Comparison of ENCODE assay signal across 29 cellular contexts in the genomic region with DNA sequence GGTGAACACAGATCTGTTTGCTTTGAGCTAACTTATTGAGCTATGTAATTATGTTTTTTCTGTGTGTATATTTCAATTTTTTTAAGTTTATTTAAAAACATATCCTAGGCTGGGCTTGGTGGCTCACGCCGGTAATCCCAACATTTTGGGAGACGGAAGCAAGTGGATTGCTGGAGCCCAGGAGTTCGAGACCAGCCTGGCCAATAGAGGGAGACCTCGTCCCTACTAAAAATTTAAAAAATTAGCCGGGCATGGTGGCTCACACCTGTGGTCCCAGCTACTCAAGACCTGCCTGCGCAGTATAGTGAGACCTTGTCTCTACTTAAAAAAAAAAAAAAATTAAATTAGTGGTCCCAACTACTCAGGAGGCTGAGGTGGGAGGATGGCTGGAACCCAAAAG. TPM values are rescaled to one million over a fixed set of nuclear protein-coding genes. Genes with fewer than 3 reads are reported as not detected.
DNase-seq lines count a peak whose midpoint lies in the region; ATAC-seq, FAIRE-seq and TF ChIP-seq lines count a peak whose summit lies in the region.
"Had no signal": no experiment of that assay in that cellular context is flagged by ENCODE, and none has a peak within 500 bp of the region (broad histone marks: within the 10 kb centered on the region; RNA-seq: fewer than 3 reads in every experiment).

No MANE protein-coding gene starts in this region.

- no peaks in the 10 kb centered on the region for H3K4me1 Mint-ChIP-seq in CD4-positive, alpha-beta T cell (ENCODE audit: low read depth)
- H3K4me1 Mint-ChIP-seq: activated CD4-positive, alpha-beta memory T cell treated with anti-CD3 and anti-CD28 coated beads, Interleukin-2, amount 10 ng/mL, durations not matched to agents 7 days and 5 days had no signal

- H4K20me1 ChIP-seq in HCT116 (ENCODE audit: insufficient read depth) (no peaks in the 10 kb centered on the region), GM12878 (ENCODE audit: control insufficient read depth, insufficient read depth) (no peaks in the 10 kb centered on the region), HepG2 (ENCODE audit: insufficient read depth, low read length) (no peaks in the 10 kb centered on the region)

- DNase-seq in CD4-positive, alpha-beta T cell = no peak
- DNase-seq in HCT116 (ENCODE audit: low read depth, low spot score) = no peak
- DNase-seq in GM12878 (ENCODE audit: low read depth, low spot score) = no peak
- no peak for DNase-seq in HepG2 (ENCODE audit: low spot score)
- no peak for DNase-seq in ascending aorta (ENCODE audit: low spot score in 2 of 2)
- no peak for DNase-seq in NCI-H1105 treated with DMSO at 0.1 percent for 48 hours (lab: John Stamatoyannopoulos, UW)
- DNase-seq: activated CD4-positive, alpha-beta memory T cell treated with anti-CD3 and anti-CD28 coated beads, Interleukin-2, amount 10 ng/mL, durations not matched to agents 7 days and 5 days; activated T-cell treated with anti-CD3 and anti-CD28 coated beads, Interleukin-2, amount 50 U/mL, for 1 hour; AML-193; amniotic stem cell; COR-L47; effector CD8-positive, alpha-beta T cell; esophagus squamous epithelium; IMR-90; MM.1S; NCI-H1436; stimulated activated CD4-positive, alpha-beta T cell treated with anti-CD3 and anti-CD28 coated beads, Interleukin-1b, Interleukin-23, amount 100 ng/mL, for 48 hours; uterus had no signal

- TF ChIP-seq CTCF in CD4-positive, alpha-beta T cell (IDR thresholded peaks at IDR 0.05) = peak; percentile 39
- TF ChIP-seq CTCF in HCT116 (IDR thresholded peaks at IDR 0.05 in 2 of 3, conservative IDR thresholded peaks at IDR 0.05 in 1 of 3; ENCODE audit: borderline replicate concordance in 1 of 3, insufficient read depth in 1 of 3, low read depth in 2 of 3, low read length in 2 of 3) = peak; percentile 16 to 20 (median 19); a peak in 2 of 6 replicates
- peak in 1 of 3 experiments; percentile 24; a peak in 1 of 6 replicates for TF ChIP-seq CTCF in GM12878 (IDR thresholded peaks at IDR 0.05 in 2 of 3, conservative IDR thresholded peaks at IDR 0.05 in 1 of 3; ENCODE audit: control insufficient read depth in 2 of 3, extremely low read depth in 1 of 3, insufficient read depth in 1 of 3, low read depth in 3 of 3, low read length in 3 of 3)
- peak; percentile 27; the same call in 1 of the 2 replicates for TF ChIP-seq CTCF in HepG2 (CRISPR knock-in tag; IDR thresholded peaks at IDR 0.05)
- no peak for TF ChIP-seq CTCF in ascending aorta (IDR thresholded peaks at IDR 0.05)

- SMC1A ChIA-PET in GM12878 (lab: Charles Lee; ENCODE audit: uncharacterized antibody, unreplicated experiment) = interaction anchor here (0.6 to 1.5 kb wide), 6 partner anchors 12 to 528 kb away, joined by 3 to 4 read pairs (median 3); no protein-coding TSS in a partner anchor

- no peaks in the 10 kb centered on the region for H3K9me3 Mint-ChIP-seq in CD4-positive, alpha-beta T cell
- H3K9me3 Mint-ChIP-seq: activated CD4-positive, alpha-beta memory T cell treated with anti-CD3 and anti-CD28 coated beads, Interleukin-2, amount 10 ng/mL, durations not matched to agents 7 days and 5 days had no signal

- FAIRE-seq in GM12878 (lab: Jason Lieb, UNC) (no peak), HepG2 (lab: Jason Lieb, UNC) (no peak)

- no peaks in the 10 kb centered on the region for H3K9me3 ChIP-seq in CD4-positive, alpha-beta T cell (ENCODE audit: control insufficient read depth, low read length)
- H3K9me3 ChIP-seq in HCT116 (ENCODE audit: control insufficient read depth in 1 of 2, insufficient read depth in 1 of 2, low read depth in 1 of 2, low read length in 2 of 2) (no peaks in the 10 kb centered on the region), GM12878 (replicated peaks; ENCODE audit: control insufficient read depth, insufficient read depth, low read length) (no peaks in the 10 kb centered on the region), HepG2 (ENCODE audit: low read length) (no peaks in the 10 kb centered on the region), ascending aorta (no peaks in the 10 kb centered on the region)
- H3K9me3 ChIP-seq: esophagus squamous epithelium, gastroesophageal sphincter, neutrophil, suprapubic skin, uterus had no signal

- no peaks in the 10 kb centered on the region for H3K27me3 ChIP-seq in CD4-positive, alpha-beta T cell (ENCODE audit: control insufficient read depth, insufficient read depth, low read length)
- no peaks in the 10 kb centered on the region for H3K27me3 ChIP-seq in HCT116 (ENCODE audit: insufficient read depth, low read length)
- no peaks in the 10 kb centered on the region for H3K27me3 ChIP-seq in GM12878 (replicated peaks in 1 of 2; ENCODE audit: control insufficient read depth in 2 of 2, insufficient read depth in 2 of 2, low read length in 1 of 2)
- H3K27me3 ChIP-seq in HepG2 (ENCODE audit: control insufficient read depth in 1 of 2, insufficient read depth in 2 of 2, low read length in 2 of 2) = no peaks in the 10 kb centered on the region; a peak in 1 of 5 replicates
- no peaks in the 10 kb centered on the region for H3K27me3 ChIP-seq in ascending aorta
- H3K27me3 ChIP-seq: esophagus squamous epithelium, neutrophil, suprapubic skin, uterus had no signal

- TF ChIP-seq POLR2A in HCT116 (IDR thresholded peaks at IDR 0.05; ENCODE audit: borderline replicate concordance, extremely low read depth, insufficient read depth, insufficient read length) (no peak), GM12878 (IDR thresholded peaks at IDR 0.05; ENCODE audit: low read depth, low read length) (no peak), HepG2 (IDR thresholded peaks at IDR 0.05; ENCODE audit: insufficient read depth in 1 of 2, low read depth in 2 of 2, low read length in 2 of 2) (no peak)

- H3K4me1 ChIP-seq in HCT116 (ENCODE audit: control insufficient read depth in 1 of 2, insufficient read depth in 2 of 2, low read length in 2 of 2) (peaks cover 2 to 28% of the 10 kb centered on the region in 2 experiments; a peak in 2 of 4 replicates), GM12878 (ENCODE audit: control insufficient read depth, insufficient read depth, low read length) (peaks cover 17% of the 10 kb centered on the region), HepG2 (ENCODE audit: insufficient read depth, low read length) (no peaks in the 10 kb centered on the region), ascending aorta (no peaks in the 10 kb centered on the region)
- H3K4me1 ChIP-seq: gastroesophageal sphincter, suprapubic skin, uterus had no signal

- TF ChIP-seq RAD21 in HCT116 (IDR thresholded peaks at IDR 0.05; ENCODE audit: low read depth) = no peak
- peak; percentile 24; the same call in 1 of the 2 replicates for TF ChIP-seq RAD21 in GM12878 (IDR thresholded peaks at IDR 0.05; ENCODE audit: insufficient read depth, low read depth, low read length)
- no peak for TF ChIP-seq RAD21 in HepG2 (CRISPR knock-in tag; IDR thresholded peaks at IDR 0.05)

- RAD21 ChIA-PET in HCT116 (lab: Charles Lee; ENCODE audit: low non-redundant PET in 1 of 2, low total read pairs in 2 of 2, uncharacterized antibody in 2 of 2, unreplicated experiment in 2 of 2) (interaction anchor here in 1 of 2 experiments (0.6 kb wide), 1 partner anchor 18 kb away, joined by 9 read pairs; no protein-coding TSS in a partner anchor), GM12878 (lab: Charles Lee; ENCODE audit: unreplicated experiment) (interaction anchor here (1.5 kb wide), 1 partner anchor 19 kb away, joined by 3 read pairs; no protein-coding TSS in a partner anchor)

- peaks cover 0 to 22% of the 10 kb centered on the region in 2 experiments; a peak in 3 of 4 replicates for H3K36me3 ChIP-seq in HCT116 (ENCODE audit: control insufficient read depth in 1 of 2, insufficient read depth in 2 of 2, low read length in 2 of 2)
- H3K36me3 ChIP-seq in GM12878 (ENCODE audit: control insufficient read depth in 2 of 2, insufficient read depth in 2 of 2, low read length in 1 of 2) = no peaks in the 10 kb centered on the region
- H3K36me3 ChIP-seq in HepG2 (replicated peaks in 1 of 2; ENCODE audit: control insufficient read depth in 1 of 2, insufficient read depth in 2 of 2, low read length in 2 of 2) = no peaks in the 10 kb centered on the region
- no peaks in the 10 kb centered on the region for H3K36me3 ChIP-seq in ascending aorta
- H3K36me3 ChIP-seq: esophagus squamous epithelium, gastroesophageal sphincter, neutrophil, suprapubic skin, uterus had no signal

- BruUV-seq in HCT116 (replicated peaks; lab: Mats Ljungman, UMichigan) = no TSS peak
- no TSS peak for BruUV-seq in GM12878 (replicated peaks; lab: Mats Ljungman, UMichigan)
- BruUV-seq in HepG2 (replicated peaks; lab: Mats Ljungman, UMichigan) = no TSS peak

- TF ChIP-seq EP300 in GM12878 (IDR thresholded peaks at IDR 0.05; ENCODE audit: borderline replicate concordance in 1 of 2, control insufficient read depth in 1 of 2, low read depth in 2 of 2, low read length in 2 of 2) (no peak), HepG2 (IDR thresholded peaks at IDR 0.05; ENCODE audit: low read depth in 2 of 2, low read length in 2 of 2) (no peak), HepG2 (CRISPR knock-in tag; IDR thresholded peaks at IDR 0.05; ENCODE audit: borderline replicate concordance) (no peak)

- H3K27me3 Mint-ChIP-seq in CD4-positive, alpha-beta T cell = no peaks in the 10 kb centered on the region
- H3K27me3 Mint-ChIP-seq: activated CD4-positive, alpha-beta memory T cell treated with anti-CD3 and anti-CD28 coated beads, Interleukin-2, amount 10 ng/mL, durations not matched to agents 7 days and 5 days had no signal

- WGBS in GM12878 (ENCODE audit: insufficient coverage, insufficient replicate concordance, low lambda C conversion rate, missing lambda C conversion rate) = 61% methylated on average over 7 of the region's 7 CpGs
- 27% methylated on average over 7 of the region's 7 CpGs for WGBS in HepG2 (ENCODE audit: low lambda C conversion rate)

- no peak overlapping the region for H3K27ac ChIP-seq in CD4-positive, alpha-beta T cell (ENCODE audit: low read depth, low read length)
- H3K27ac ChIP-seq in HCT116 (ENCODE audit: low read depth, low read length) (no peak overlapping the region), GM12878 (ENCODE audit: control insufficient read depth, insufficient read depth) (no peak overlapping the region), HepG2 (ENCODE audit: extremely low read length, insufficient read depth, low read length) (no peak overlapping the region), ascending aorta (no peak overlapping the region)
- H3K27ac ChIP-seq: esophagus squamous epithelium, gastroesophageal sphincter, neutrophil, suprapubic skin, uterus had no signal

- POLR2A ChIA-PET in CD4-positive, alpha-beta T cell (lab: Charles Lee) = no interaction called here
- POLR2A ChIA-PET in HCT116 (lab: Charles Lee) = no interaction called here
- POLR2A ChIA-PET in GM12878 (lab: Charles Lee) = no interaction called here
- POLR2A ChIA-PET in HepG2 (lab: Yijun Ruan, JAX) = no interaction called here

- H3K27ac Mint-ChIP-seq in CD4-positive, alpha-beta T cell = no peak overlapping the region
- H3K27ac Mint-ChIP-seq: activated CD4-positive, alpha-beta memory T cell treated with anti-CD3 and anti-CD28 coated beads, Interleukin-2, amount 10 ng/mL, durations not matched to agents 7 days and 5 days had no signal

- H3K9ac ChIP-seq in HCT116 (ENCODE audit: low read length) (no peak overlapping the region), GM12878 (ENCODE audit: control insufficient read depth, insufficient read depth, low read length) (no peak overlapping the region), HepG2 (ENCODE audit: insufficient read depth, low read depth, low read length) (no peak overlapping the region)

- intact Hi-C loops in CD4-positive, alpha-beta T cell (cut with DNase I, micrococcal nuclease) = no loop called here
- intact Hi-C loops in HCT116 (cut with micrococcal nuclease) (no loop called here), GM12878 (cut with micrococcal nuclease; ENCODE audit: unreplicated experiment) (no loop called here), HepG2 (cut with micrococcal nuclease; ENCODE audit: unreplicated experiment) (no loop called here), ascending aorta (cut with DNase I) (no loop called here)

- H3K9me2 ChIP-seq in HCT116 (ENCODE audit: insufficient read depth) = no peaks in the 10 kb centered on the region

- CTCF ChIA-PET in CD4-positive, alpha-beta T cell (lab: Charles Lee) = no interaction called here
- CTCF ChIA-PET in HCT116 (lab: Charles Lee) (no interaction called here), GM12878 (lab: Yijun Ruan, JAX) (interaction anchor here (0.6 to 3.3 kb wide), 10 partner anchors 9 to 216 kb away, joined by 3 to 16 read pairs (median 4); no protein-coding TSS in a partner anchor), HepG2 (lab: Yijun Ruan, JAX; ENCODE audit: low intra/inter-chr PET ratio, low total read pairs) (no interaction called here)

- H3K4me3 ChIP-seq in HCT116 (replicated peaks in 1 of 2; ENCODE audit: low read depth in 1 of 2, low read length in 2 of 2) (no peak overlapping the region), GM12878 (no peak overlapping the region), HepG2 (replicated peaks in 1 of 3; ENCODE audit: insufficient read depth in 1 of 3, low read depth in 2 of 3, low read length in 3 of 3) (no peak overlapping the region), ascending aorta (no peak overlapping the region)
- H3K4me3 ChIP-seq: esophagus squamous epithelium, gastroesophageal sphincter, suprapubic skin, uterus had no signal

- no peak overlapping the region for H3K4me3 Mint-ChIP-seq in CD4-positive, alpha-beta T cell
- H3K4me3 Mint-ChIP-seq: activated CD4-positive, alpha-beta memory T cell treated with anti-CD3 and anti-CD28 coated beads, Interleukin-2, amount 10 ng/mL, durations not matched to agents 7 days and 5 days had no signal

- H2AFZ ChIP-seq in HCT116 (ENCODE audit: low read depth, low read length, poor library complexity, severe bottlenecking) (no peak overlapping the region), GM12878 (ENCODE audit: control insufficient read depth, low read depth, low read length) (no peak overlapping the region), HepG2 (ENCODE audit: low read length) (no peak overlapping the region)

- H3K79me2 ChIP-seq in HCT116 (ENCODE audit: insufficient read depth, low read length) (peaks cover 29% of the 10 kb centered on the region; the same call in 1 of the 2 replicates), GM12878 (ENCODE audit: control insufficient read depth, insufficient read depth, low read length) (no peaks in the 10 kb centered on the region), HepG2 (ENCODE audit: insufficient read depth, low read length) (no peaks in the 10 kb centered on the region)

- no peak for ATAC-seq in CD4-positive, alpha-beta T cell (ENCODE audit: poor library complexity)
- ATAC-seq in HCT116 = peak; percentile 57
- ATAC-seq in GM12878 = no peak
- no peak for ATAC-seq in HepG2
- ATAC-seq in HG02938 (IDR thresholded peaks at IDR 0.05; ENCODE audit: unreplicated experiment) = no peak
- ATAC-seq: gastroesophageal sphincter had no signal

- in situ Hi-C loops in GM12878 (cut with MboI) = no loop called here
- in situ Hi-C loops in HepG2 (cut with HindIII; ENCODE audit: extremely low pct_ligation_motif_present, low pct_unique_long_range_greater_than_20kb) = no loop called here

- no peak overlapping the region for H3K4me2 ChIP-seq in HCT116 (ENCODE audit: low read length)
- no peak overlapping the region for H3K4me2 ChIP-seq in GM12878 (ENCODE audit: control insufficient read depth, insufficient read depth)
- no peak overlapping the region for H3K4me2 ChIP-seq in HepG2 (ENCODE audit: low read depth, low read length)

- no peaks in the 10 kb centered on the region for H3K36me3 Mint-ChIP-seq in CD4-positive, alpha-beta T cell (ENCODE audit: low read depth)

RNA-seq across cellular contexts. Expression of a gene that starts 16.2 kb away (rescaled TPM):
- total RNA-seq in CD4-positive, alpha-beta T cell = not detected
- 3.3 TPM for total RNA-seq in HCT116 (2021; ENCODE audit: unreplicated experiment)
- polyA plus RNA-seq in HCT116 (2012) = 5.9 and 6.2 TPM in 2 replicates
- total RNA-seq in GM12878 (2013; cell fraction: nucleolus; rRNA removed) = not detected in 2 replicates
- not detected in 2 replicates for total RNA-seq in GM12878 (2014; rRNA removed)
- not detected in 2 replicates for total RNA-seq in GM12878 (2014; rRNA removed; fragmentation: Illumina TruSeq; extraction: Trizol)
- total RNA-seq in GM12878 (2021) = 0.40 and 0.72 TPM in 2 replicates
- not detected for polyA plus RNA-seq in GM12878 (2011; ENCODE audit: low read depth)
- polyA plus RNA-seq in GM12878 (2011; rRNA removed) = not detected in 2 replicates
- polyA plus RNA-seq in GM12878 (2011; cell fraction: cytosol; rRNA removed) = not detected in 2 replicates
- not detected in 2 replicates for polyA plus RNA-seq in GM12878 (2011; cell fraction: nucleus; rRNA removed)
- polyA plus RNA-seq in GM12878 (2012) = not detected in 2 replicates
- polyA plus RNA-seq in GM12878 (2014; fragmentation: Illumina TruSeq; extraction: Trizol) = not detected in 2 replicates
- polyA plus RNA-seq in GM12878 (2014; fragmentation: Nextera tagmentation; extraction: Ambion mirVana) = under 1 TPM in 1 of 2 experiments, not detected in 1; 0.11 TPM
- polyA plus RNA-seq in GM12878 (2014; rRNA removed) = 0.27 and 0.38 TPM in 2 replicates
- not detected for polyA plus RNA-seq in GM12878 (2016; fragmentation: Nextera tagmentation; extraction: Ambion mirVana)
- polyA minus RNA-seq in GM12878 (2011; rRNA and poly(A)+ RNA removed) = not detected in 2 replicates
- polyA minus RNA-seq in GM12878 (2011; cell fraction: cytosol; rRNA and poly(A)+ RNA removed) = not detected in 2 replicates
- not detected in 2 replicates for polyA minus RNA-seq in GM12878 (2011; cell fraction: nucleus; rRNA and poly(A)+ RNA removed)
- not detected in 2 replicates for total RNA-seq in HepG2 (2016; rRNA removed; fragmentation: Illumina TruSeq; extraction: Trizol)
- not detected in 2 replicates for total RNA-seq in HepG2 (2016; cell fraction: cytosol; rRNA removed; fragmentation: Illumina TruSeq; extraction: Trizol; ENCODE audit: low read depth)
- total RNA-seq in HepG2 (2016; cell fraction: insoluble cytoplasmic fraction; rRNA removed; fragmentation: Illumina TruSeq; extraction: Trizol) = not detected in 2 replicates
- not detected in 2 replicates for total RNA-seq in HepG2 (2016; cell fraction: membrane; rRNA removed; fragmentation: Illumina TruSeq; extraction: Trizol)
- total RNA-seq in HepG2 (2016; cell fraction: nucleus; rRNA removed; fragmentation: Illumina TruSeq; extraction: Trizol) = not detected in 2 replicates
- polyA plus RNA-seq in HepG2 (2011; rRNA removed) = not detected in 2 replicates
- not detected in 2 replicates for polyA plus RNA-seq in HepG2 (2011; cell fraction: cytosol; rRNA removed)
- polyA plus RNA-seq in HepG2 (2011; cell fraction: nucleus; rRNA removed) = not detected in 2 replicates
- polyA plus RNA-seq in HepG2 (2012) = not detected in 2 replicates
- polyA plus RNA-seq in HepG2 (2016; cell fraction: cytosol; fragmentation: Illumina TruSeq; extraction: Trizol; ENCODE audit: low read depth) = not detected in 2 replicates
- not detected in 2 replicates for polyA plus RNA-seq in HepG2 (2016; cell fraction: insoluble cytoplasmic fraction; fragmentation: Illumina TruSeq; extraction: Trizol; ENCODE audit: low read depth)
- polyA plus RNA-seq in HepG2 (2016; cell fraction: membrane; fragmentation: Illumina TruSeq; extraction: Trizol; ENCODE audit: low read depth) = not detected in 2 replicates
- polyA plus RNA-seq in HepG2 (2016; cell fraction: nucleus; fragmentation: Illumina TruSeq; extraction: Trizol; ENCODE audit: insufficient read depth, low read depth) = not detected in 2 replicates
- not detected in 2 replicates for polyA minus RNA-seq in HepG2 (2011; rRNA and poly(A)+ RNA removed; ENCODE audit: low replicate concordance)
- not detected in 2 replicates for polyA minus RNA-seq in HepG2 (2011; cell fraction: cytosol; rRNA and poly(A)+ RNA removed)
- not detected in 2 replicates for polyA minus RNA-seq in HepG2 (2011; cell fraction: nucleus; rRNA and poly(A)+ RNA removed)
- 515 TPM for total RNA-seq in ascending aorta
- total RNA-seq: activated CD4-positive, alpha-beta memory T cell treated with anti-CD3 and anti-CD28 coated beads, Interleukin-2, amount 10 ng/mL, durations not matched to agents 7 days and 5 days; IMR-90; kidney epithelial cell; NCI-H460; T-helper 2 cell treated with Interferon-gamma antibody and Interleukin-4, amounts not matched to agents 100 ng/mL and 5 ng/mL, for 36 hours had no signal
- polyA plus RNA-seq: IMR-90 had no signal

RNA-seq across cellular contexts. Expression of a gene that starts 37.8 kb away (rescaled TPM):
- 1 to 10 TPM in 1 of 2 experiments, under 1 TPM in 1; 0.66 to 1.5 TPM for total RNA-seq in CD4-positive, alpha-beta T cell
- total RNA-seq in HCT116 (2021; ENCODE audit: unreplicated experiment) (not detected), GM12878 (2014; rRNA removed) (34.6 and 44.3 TPM in 2 replicates), GM12878 (2014; rRNA removed; fragmentation: Illumina TruSeq; extraction: Trizol) (28.7 and 30.8 TPM in 2 replicates), GM12878 (2021) (16.5 and 18.9 TPM in 2 replicates), HepG2 (2016; rRNA removed; fragmentation: Illumina TruSeq; extraction: Trizol) (not detected in 2 replicates), ascending aorta (0.96 TPM)
- polyA plus RNA-seq in HCT116 (2012) = not detected in 2 replicates
- total RNA-seq in GM12878 (2013; cell fraction: nucleolus; rRNA removed) = 21.3 and 22.8 TPM in 2 replicates
- polyA plus RNA-seq in GM12878 (2011; ENCODE audit: low read depth) = 39.8 TPM
- polyA plus RNA-seq in GM12878 (2011; rRNA removed) (19.7 and 20.2 TPM in 2 replicates), GM12878 (2014; fragmentation: Illumina TruSeq; extraction: Trizol) (47.0 and 61.9 TPM in 2 replicates), GM12878 (2014; fragmentation: Nextera tagmentation; extraction: Ambion mirVana) (10 to 100 TPM; 52.4 to 65.3 TPM), GM12878 (2014; rRNA removed) (28.4 and 31.7 TPM in 2 replicates), GM12878 (2016; fragmentation: Nextera tagmentation; extraction: Ambion mirVana) (10 to 100 TPM; 13.0 to 14.8 TPM), HepG2 (2011; rRNA removed) (not detected in 2 replicates)
- 14.2 and 15.2 TPM in 2 replicates for polyA plus RNA-seq in GM12878 (2011; cell fraction: cytosol; rRNA removed)
- polyA plus RNA-seq in GM12878 (2011; cell fraction: nucleus; rRNA removed) = 4.9 and 7.6 TPM in 2 replicates
- polyA plus RNA-seq in GM12878 (2012) = 26.1 and 27.0 TPM in 2 replicates
- polyA minus RNA-seq in GM12878 (2011; rRNA and poly(A)+ RNA removed) = 9.4 and 11.5 TPM in 2 replicates
- 3.0 and 3.5 TPM in 2 replicates for polyA minus RNA-seq in GM12878 (2011; cell fraction: cytosol; rRNA and poly(A)+ RNA removed)
- 3.9 and 4.6 TPM in 2 replicates for polyA minus RNA-seq in GM12878 (2011; cell fraction: nucleus; rRNA and poly(A)+ RNA removed)
- total RNA-seq in HepG2 (2016; cell fraction: cytosol; rRNA removed; fragmentation: Illumina TruSeq; extraction: Trizol; ENCODE audit: low read depth) = not detected in 2 replicates
- not detected in 2 replicates for total RNA-seq in HepG2 (2016; cell fraction: insoluble cytoplasmic fraction; rRNA removed; fragmentation: Illumina TruSeq; extraction: Trizol)
- not detected in 2 replicates for total RNA-seq in HepG2 (2016; cell fraction: membrane; rRNA removed; fragmentation: Illumina TruSeq; extraction: Trizol)
- not detected in 2 replicates for total RNA-seq in HepG2 (2016; cell fraction: nucleus; rRNA removed; fragmentation: Illumina TruSeq; extraction: Trizol)
- polyA plus RNA-seq in HepG2 (2011; cell fraction: cytosol; rRNA removed) = not detected in 2 replicates
- not detected in 2 replicates for polyA plus RNA-seq in HepG2 (2011; cell fraction: nucleus; rRNA removed)
- not detected in 2 replicates for polyA plus RNA-seq in HepG2 (2012)
- not detected in 2 replicates for polyA plus RNA-seq in HepG2 (2016; cell fraction: cytosol; fragmentation: Illumina TruSeq; extraction: Trizol; ENCODE audit: low read depth)
- not detected in 2 replicates for polyA plus RNA-seq in HepG2 (2016; cell fraction: insoluble cytoplasmic fraction; fragmentation: Illumina TruSeq; extraction: Trizol; ENCODE audit: low read depth)
- not detected in 2 replicates for polyA plus RNA-seq in HepG2 (2016; cell fraction: membrane; fragmentation: Illumina TruSeq; extraction: Trizol; ENCODE audit: low read depth)
- polyA plus RNA-seq in HepG2 (2016; cell fraction: nucleus; fragmentation: Illumina TruSeq; extraction: Trizol; ENCODE audit: insufficient read depth, low read depth) = not detected in 2 replicates
- polyA minus RNA-seq in HepG2 (2011; rRNA and poly(A)+ RNA removed; ENCODE audit: low replicate concordance) = not detected in 2 replicates
- polyA minus RNA-seq in HepG2 (2011; cell fraction: cytosol; rRNA and poly(A)+ RNA removed) = not detected in 2 replicates
- not detected in 2 replicates for polyA minus RNA-seq in HepG2 (2011; cell fraction: nucleus; rRNA and poly(A)+ RNA removed)
- total RNA-seq: H4, IMR-90, kidney epithelial cell, lung microvascular endothelial cell had no signal
- polyA plus RNA-seq: IMR-90 had no signal

RNA-seq across cellular contexts. Expression of a gene that starts 50.7 kb away (rescaled TPM):
- not detected for total RNA-seq in CD4-positive, alpha-beta T cell
- total RNA-seq in HCT116 (2021; ENCODE audit: unreplicated experiment) (not detected), GM12878 (2014; rRNA removed) (not detected in 2 replicates), GM12878 (2014; rRNA removed; fragmentation: Illumina TruSeq; extraction: Trizol) (not detected in 2 replicates), GM12878 (2021) (not detected in 2 replicates), HepG2 (2016; rRNA removed; fragmentation: Illumina TruSeq; extraction: Trizol) (not detected in 2 replicates), ascending aorta (not detected)
- polyA plus RNA-seq in HCT116 (2012) = not detected in 2 replicates
- total RNA-seq in GM12878 (2013; cell fraction: nucleolus; rRNA removed) = not detected in 2 replicates
- polyA plus RNA-seq in GM12878 (2011; ENCODE audit: low read depth) = not detected
- polyA plus RNA-seq in GM12878 (2011; rRNA removed) (not detected in 2 replicates), GM12878 (2014; fragmentation: Illumina TruSeq; extraction: Trizol) (not detected in 2 replicates), GM12878 (2014; fragmentation: Nextera tagmentation; extraction: Ambion mirVana) (not detected), GM12878 (2014; rRNA removed) (not detected in 2 replicates), GM12878 (2016; fragmentation: Nextera tagmentation; extraction: Ambion mirVana) (not detected), HepG2 (2011; rRNA removed) (not detected in 2 replicates)
- polyA plus RNA-seq in GM12878 (2011; cell fraction: cytosol; rRNA removed) = not detected in 2 replicates
- not detected in 2 replicates for polyA plus RNA-seq in GM12878 (2011; cell fraction: nucleus; rRNA removed)
- polyA plus RNA-seq in GM12878 (2012) = not detected in 2 replicates
- polyA minus RNA-seq in GM12878 (2011; rRNA and poly(A)+ RNA removed) = not detected in 2 replicates
- polyA minus RNA-seq in GM12878 (2011; cell fraction: cytosol; rRNA and poly(A)+ RNA removed) = not detected in 2 replicates
- polyA minus RNA-seq in GM12878 (2011; cell fraction: nucleus; rRNA and poly(A)+ RNA removed) = not detected in 2 replicates
- total RNA-seq in HepG2 (2016; cell fraction: cytosol; rRNA removed; fragmentation: Illumina TruSeq; extraction: Trizol; ENCODE audit: low read depth) = not detected in 2 replicates
- not detected in 2 replicates for total RNA-seq in HepG2 (2016; cell fraction: insoluble cytoplasmic fraction; rRNA removed; fragmentation: Illumina TruSeq; extraction: Trizol)
- not detected in 2 replicates for total RNA-seq in HepG2 (2016; cell fraction: membrane; rRNA removed; fragmentation: Illumina TruSeq; extraction: Trizol)
- total RNA-seq in HepG2 (2016; cell fraction: nucleus; rRNA removed; fragmentation: Illumina TruSeq; extraction: Trizol) = not detected in 2 replicates
- polyA plus RNA-seq in HepG2 (2011; cell fraction: cytosol; rRNA removed) = not detected in 2 replicates
- polyA plus RNA-seq in HepG2 (2011; cell fraction: nucleus; rRNA removed) = not detected in 2 replicates
- polyA plus RNA-seq in HepG2 (2012) = not detected in 2 replicates
- not detected in 2 replicates for polyA plus RNA-seq in HepG2 (2016; cell fraction: cytosol; fragmentation: Illumina TruSeq; extraction: Trizol; ENCODE audit: low read depth)
- polyA plus RNA-seq in HepG2 (2016; cell fraction: insoluble cytoplasmic fraction; fragmentation: Illumina TruSeq; extraction: Trizol; ENCODE audit: low read depth) = not detected in 2 replicates
- not detected in 2 replicates for polyA plus RNA-seq in HepG2 (2016; cell fraction: membrane; fragmentation: Illumina TruSeq; extraction: Trizol; ENCODE audit: low read depth)
- polyA plus RNA-seq in HepG2 (2016; cell fraction: nucleus; fragmentation: Illumina TruSeq; extraction: Trizol; ENCODE audit: insufficient read depth, low read depth) = not detected in 2 replicates
- polyA minus RNA-seq in HepG2 (2011; rRNA and poly(A)+ RNA removed; ENCODE audit: low replicate concordance) = not detected in 2 replicates
- not detected in 2 replicates for polyA minus RNA-seq in HepG2 (2011; cell fraction: cytosol; rRNA and poly(A)+ RNA removed)
- polyA minus RNA-seq in HepG2 (2011; cell fraction: nucleus; rRNA and poly(A)+ RNA removed) = not detected in 2 replicates
- total RNA-seq: activated CD4-positive, alpha-beta memory T cell treated with anti-CD3 and anti-CD28 coated beads, Interleukin-2, amount 10 ng/mL, durations not matched to agents 7 days and 5 days; esophagus squamous epithelium; gastroesophageal sphincter; H4; IMR-90; kidney epithelial cell; lung microvascular endothelial cell; NCI-H460; pulmonary artery endothelial cell; skeletal muscle tissue; suprapubic skin; T-helper 2 cell treated with Interferon-gamma antibody and Interleukin-4, amounts not matched to agents 100 ng/mL and 5 ng/mL, for 36 hours; uterus had no signal
- polyA plus RNA-seq: IMR-90 had no signal

Comparison
In these comparisons a context has a peak if more than half of its experiments do, and no peak if none do; other contexts are left out.
1. CTCF ChIP-seq: peak in CD4-positive, alpha-beta T cell (single experiment), HCT116 (3 of 3) and HepG2 (single experiment); none in ascending aorta (0 of 3).
2. RNA of a gene that starts 16.2 kb away (total RNA-seq): 515 TPM in ascending aorta (single experiment); 3.3 TPM in HCT116 (single experiment), not detected in CD4-positive, alpha-beta T cell, 0.40 to 0.72 TPM in GM12878 and not detected in HepG2; every median in the first group is over 100 times any median in the second.